Comparison of ENCODE assay signal across 16 cellular contexts in the genomic region with DNA sequence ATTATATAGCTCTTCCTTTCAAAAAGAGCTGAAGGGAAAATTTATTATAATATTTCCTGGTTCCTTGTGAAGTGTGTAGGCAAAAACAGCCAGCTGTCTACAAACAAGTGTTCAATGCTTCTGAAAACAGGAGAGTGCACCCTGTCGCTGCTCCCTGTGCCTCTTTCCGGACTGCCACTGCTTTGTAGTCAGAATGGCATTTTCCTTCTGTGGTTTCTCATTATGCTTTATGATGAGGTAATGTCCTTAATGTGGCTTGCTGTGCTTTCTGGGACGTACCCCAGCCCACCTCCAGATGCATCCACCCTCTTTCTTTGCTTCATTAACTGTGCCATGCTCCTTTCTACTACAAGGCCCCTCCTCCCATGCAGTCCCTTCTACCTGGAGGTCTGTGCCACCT.
"Had no signal": no experiment of that assay in that cellular context is flagged by ENCODE, and none has a peak within 500 bp of the region (broad histone marks: within the 10 kb centered on the region; RNA-seq: fewer than 3 reads in every experiment).

No MANE protein-coding gene starts in this region.

- H3K27me3 Mint-ChIP-seq: activated B cell treated with CpG ODN at 0.5 μM for 24 hours; activated CD4-positive, alpha-beta T cell treated with anti-CD3 and anti-CD28 coated beads, Interleukin-2, amount 10 ng/mL, durations not matched to agents 24 days and 14 days; activated naive CD8-positive, alpha-beta T cell treated with anti-CD3 and anti-CD28 coated beads, Interleukin-2, amount 50 U/mL, for 24 hours; stimulated activated naive CD8-positive, alpha-beta T cell treated with anti-CD3 and anti-CD28 coated beads, Interleukin-15, Interleukin-2, amounts not matched to agents 100 ng/mL and 50 ng/mL, for 24 hours had no signal

- DNase-seq: activated B cell treated with CpG ODN at 0.5 μM for 24 hours; activated CD4-positive, alpha-beta T cell treated with anti-CD3 and anti-CD28 coated beads, Interleukin-2, amount 10 ng/mL, durations not matched to agents 24 days and 14 days; activated naive CD4-positive, alpha-beta T cell treated with Interleukin-2 at 50 U/mL for 16 hours; activated naive CD8-positive, alpha-beta T cell treated with anti-CD3 and anti-CD28 coated beads, Interleukin-2, amount 50 U/mL, for 24 hours; caudate nucleus; colonic mucosa; effector CD4-positive, alpha-beta T cell; gastrocnemius medialis; islet precursor cell; left lung; nephron progenitor cell; stimulated activated CD4-positive, alpha-beta T cell treated with anti-CD3 and anti-CD28 coated beads, Interleukin-4, amount 100 ng/mL, for 1 hour; stimulated activated CD8-positive, alpha-beta memory T cell treated with anti-CD3 and anti-CD28 coated beads, Interleukin-4, amount 100 ng/mL, for 48 hours; upper lobe of right lung had no signal

- H3K36me3 ChIP-seq: colonic mucosa, gastrocnemius medialis, left lung, upper lobe of right lung had no signal

- H3K4me1 Mint-ChIP-seq: activated B cell treated with CpG ODN at 0.5 μM for 24 hours; activated CD4-positive, alpha-beta T cell treated with anti-CD3 and anti-CD28 coated beads, Interleukin-2, amount 10 ng/mL, durations not matched to agents 24 days and 14 days; activated naive CD8-positive, alpha-beta T cell treated with anti-CD3 and anti-CD28 coated beads, Interleukin-2, amount 50 U/mL, for 24 hours; nephron progenitor cell had no signal

- ATAC-seq: activated naive CD8-positive, alpha-beta T cell treated with anti-CD3 and anti-CD28 coated beads, Interleukin-2, amount 50 U/mL, for 24 hours; gastrocnemius medialis; left lung; upper lobe of right lung had no signal

- H3K9me3 Mint-ChIP-seq: activated CD4-positive, alpha-beta T cell treated with anti-CD3 and anti-CD28 coated beads, Interleukin-2, amount 10 ng/mL, durations not matched to agents 24 days and 14 days had no signal

- H3K27ac Mint-ChIP-seq: activated B cell treated with CpG ODN at 0.5 μM for 24 hours; activated CD4-positive, alpha-beta T cell treated with anti-CD3 and anti-CD28 coated beads, Interleukin-2, amount 10 ng/mL, durations not matched to agents 24 days and 14 days; activated naive CD8-positive, alpha-beta T cell treated with anti-CD3 and anti-CD28 coated beads, Interleukin-2, amount 50 U/mL, for 24 hours; activated T-helper 1 cell treated with anti-CD3 and anti-CD28 coated beads, Interleukin-12 subunit alpha, Interleukin-12 subunit beta, Interleukin-2, Interleukin-4 antibody, amounts not matched to agents 30 ng/mL and 10 ng/mL and 1 ng/mL, durations not matched to agents 14 hours and 24 hours and 36 hours; nephron progenitor cell; stimulated activated naive CD8-positive, alpha-beta T cell treated with anti-CD3 and anti-CD28 coated beads, Interleukin-15, Interleukin-2, amounts not matched to agents 100 ng/mL and 50 ng/mL, for 24 hours had no signal

- H3K9me3 ChIP-seq: colonic mucosa, gastrocnemius medialis, upper lobe of right lung had no signal

- H3K4me3 ChIP-seq: colonic mucosa, gastrocnemius medialis, left lung, upper lobe of right lung had no signal

- H3K27ac ChIP-seq: colonic mucosa, gastrocnemius medialis, left lung, upper lobe of right lung had no signal

- H3K4me1 ChIP-seq: colonic mucosa, gastrocnemius medialis, left lung, upper lobe of right lung had no signal

- H3K4me3 Mint-ChIP-seq: activated B cell treated with CpG ODN at 0.5 μM for 24 hours; activated CD4-positive, alpha-beta T cell treated with anti-CD3 and anti-CD28 coated beads, Interleukin-2, amount 10 ng/mL, durations not matched to agents 24 days and 14 days; activated naive CD8-positive, alpha-beta T cell treated with anti-CD3 and anti-CD28 coated beads, Interleukin-2, amount 50 U/mL, for 24 hours; activated T-helper 1 cell treated with anti-CD3 and anti-CD28 coated beads, Interleukin-12 subunit alpha, Interleukin-12 subunit beta, Interleukin-2, Interleukin-4 antibody, amounts not matched to agents 30 ng/mL and 10 ng/mL and 1 ng/mL, durations not matched to agents 14 hours and 24 hours and 36 hours; nephron progenitor cell; stimulated activated naive CD8-positive, alpha-beta T cell treated with anti-CD3 and anti-CD28 coated beads, Interleukin-15, Interleukin-2, amounts not matched to agents 100 ng/mL and 50 ng/mL, for 24 hours had no signal

- H3K27me3 ChIP-seq: colonic mucosa, gastrocnemius medialis, left lung, upper lobe of right lung had no signal
